In genomic region chr11:31641477-31642062, GRCh38 we compare ENCODE assay signal across 8 cellular contexts.
A peak's percentile ranks its signal among the peaks of the same experiment; 100 is the strongest.
DNase-seq lines count a peak whose midpoint lies in the region; TF ChIP-seq lines count a peak whose summit lies in the region.

No MANE protein-coding gene starts in this region.

- CTCF ChIA-PET in CD8-positive, alpha-beta memory T cell (lab: Charles Lee) = no interaction called here

- H3K4me3 ChIP-seq in CD8-positive, alpha-beta memory T cell (ENCODE audit: low read length) = no peak overlapping the region

- no peaks in the 10 kb centered on the region for H3K9me3 Mint-ChIP-seq in endothelial cell (ENCODE audit: unreplicated experiment)
- H3K9me3 Mint-ChIP-seq in CD8-positive, alpha-beta memory T cell = no peaks in the 10 kb centered on the region

- no peaks in the 10 kb centered on the region for H3K27me3 Mint-ChIP-seq in endothelial cell (ENCODE audit: unreplicated experiment)
- H3K27me3 Mint-ChIP-seq in CD8-positive, alpha-beta memory T cell = no peaks in the 10 kb centered on the region

- DNase-seq in AG08396 (ENCODE audit: low spot score) (peak; percentile 3), GM20000 (ENCODE audit: low spot score) (peak; percentile 2), NCI-H526 treated with DMSO at 0.1 percent for 48 hours (lab: John Stamatoyannopoulos, UW) (peak; percentile 71), endothelial cell (ENCODE audit: low spot score) (peak; percentile 53), renal cortical epithelial cell (ENCODE audit: low read depth) (peak; percentile 59)
- no peak for DNase-seq in CD8-positive, alpha-beta memory T cell
- DNase-seq in central memory CD4-positive, alpha-beta T cell = no peak
- DNase-seq in stimulated activated CD4-positive, alpha-beta T cell treated with anti-CD3 and anti-CD28 coated beads, Interleukin-4, amount 100 ng/mL, for 24 hours = no peak

- no peaks in the 10 kb centered on the region for H3K27me3 ChIP-seq in CD8-positive, alpha-beta memory T cell (ENCODE audit: insufficient read depth, low read length, poor library complexity, severe bottlenecking)

- H3K4me1 Mint-ChIP-seq in endothelial cell (ENCODE audit: unreplicated experiment) = no peaks in the 10 kb centered on the region
- no peaks in the 10 kb centered on the region for H3K4me1 Mint-ChIP-seq in CD8-positive, alpha-beta memory T cell

- TF ChIP-seq CTCF in GM20000 (IDR thresholded peaks at IDR 0.05; ENCODE audit: extremely low read depth, missing control alignments) (peak; percentile 22), endothelial cell (IDR thresholded peaks at IDR 0.05; ENCODE audit: unreplicated experiment) (peak; percentile 91)

- H3K27ac Mint-ChIP-seq in endothelial cell (ENCODE audit: unreplicated experiment) = no peak overlapping the region
- H3K27ac Mint-ChIP-seq in CD8-positive, alpha-beta memory T cell = no peak overlapping the region

- H3K9me3 ChIP-seq in CD8-positive, alpha-beta memory T cell (ENCODE audit: low read length) = no peaks in the 10 kb centered on the region

- H3K36me3 Mint-ChIP-seq in endothelial cell (ENCODE audit: low read depth, unreplicated experiment) = no peaks in the 10 kb centered on the region
- peaks cover 0 to 4% (median 3%) of the 10 kb centered on the region in 3 donors for H3K36me3 Mint-ChIP-seq in CD8-positive, alpha-beta memory T cell

- no peaks in the 10 kb centered on the region for H3K36me3 ChIP-seq in CD8-positive, alpha-beta memory T cell (ENCODE audit: insufficient read depth, low read length)

- POLR2A ChIA-PET in CD8-positive, alpha-beta memory T cell (lab: Charles Lee) = no interaction called here

- no peaks in the 10 kb centered on the region for H3K4me1 ChIP-seq in CD8-positive, alpha-beta memory T cell (ENCODE audit: insufficient read depth, low read length)

- no peak overlapping the region for H3K27ac ChIP-seq in CD8-positive, alpha-beta memory T cell (ENCODE audit: low read depth, low read length)

- H3K4me3 Mint-ChIP-seq in endothelial cell (ENCODE audit: unreplicated experiment) = no peak overlapping the region
- H3K4me3 Mint-ChIP-seq in CD8-positive, alpha-beta memory T cell = no peak overlapping the region

Comparison
In these comparisons a context has a peak if more than half of its experiments do, and no peak if none do; other contexts are left out.
1. DNase-seq: peak in AG08396 (single experiment), GM20000 (single experiment), NCI-H526 treated with DMSO at 0.1 percent for 48 hours (single experiment), endothelial cell (single experiment) and renal cortical epithelial cell (single experiment); none in CD8-positive, alpha-beta memory T cell (0 of 5), central memory CD4-positive, alpha-beta T cell (single experiment) and stimulated activated CD4-positive, alpha-beta T cell treated with anti-CD3 and anti-CD28 coated beads, Interleukin-4, amount 100 ng/mL, for 24 hours (single experiment).